21 cellular contexts compared by ENCODE assay signal in genomic region chr5:36957953-36958559, GRCh38.
"Had no signal": no experiment of that assay in that cellular context is flagged by ENCODE, and none has a peak within 500 bp of the region (broad histone marks: within the 10 kb centered on the region; RNA-seq: fewer than 3 reads in every experiment).

No MANE protein-coding gene starts in this region.

- H3K4me3 ChIP-seq: gastroesophageal sphincter, heart left ventricle, left ventricle myocardium inferior, prostate gland, right atrium auricular region, thyroid gland had no signal

- H3K4me1 ChIP-seq: prostate gland had no signal

- H3K36me3 ChIP-seq: prostate gland had no signal

- H3K36me3 Mint-ChIP-seq: natural killer cell had no signal

- H3K27me3 ChIP-seq: gastroesophageal sphincter, heart left ventricle, right atrium auricular region, thyroid gland had no signal

- FAIRE-seq: endothelial cell of umbilical vein had no signal

- ATAC-seq: activated CD4-positive, CD25-positive, alpha-beta regulatory T cell treated with anti-CD3 and anti-CD28 coated beads, Interleukin-2, amount 50 U/mL, for 24 hours; activated naive CD8-positive, alpha-beta T cell treated with anti-CD3 and anti-CD28 coated beads, Interleukin-2, amount 50 U/mL, for 24 hours; activated T-cell treated with anti-CD3 and anti-CD28 coated beads, Interleukin-2, amount 50 U/mL, for 72 hours; esophagus mucosa; gastroesophageal sphincter; natural killer cell had no signal

- H3K27ac ChIP-seq: gastroesophageal sphincter, heart left ventricle, left ventricle myocardium inferior, prostate gland, right atrium auricular region, thyroid gland, VCaP had no signal

- H3K27me3 Mint-ChIP-seq: activated CD4-positive, alpha-beta memory T cell treated with anti-CD3 and anti-CD28 coated beads, Interleukin-2, amount 10 ng/mL, durations not matched to agents 7 days and 5 days; activated CD4-positive, alpha-beta T cell treated with anti-CD3 and anti-CD28 coated beads, Interleukin-2, amount 10 ng/mL, durations not matched to agents 24 days and 14 days; activated naive CD8-positive, alpha-beta T cell treated with anti-CD3 and anti-CD28 coated beads, Interleukin-2, amount 50 U/mL, for 24 hours had no signal

- H3K4me1 Mint-ChIP-seq: activated CD4-positive, alpha-beta memory T cell treated with anti-CD3 and anti-CD28 coated beads, Interleukin-2, amount 10 ng/mL, durations not matched to agents 7 days and 5 days; activated CD4-positive, alpha-beta T cell treated with anti-CD3 and anti-CD28 coated beads, Interleukin-2, amount 10 ng/mL, durations not matched to agents 24 days and 14 days had no signal

- H3K27ac Mint-ChIP-seq: activated CD4-positive, alpha-beta memory T cell treated with anti-CD3 and anti-CD28 coated beads, Interleukin-2, amount 10 ng/mL, durations not matched to agents 7 days and 5 days; activated CD4-positive, alpha-beta T cell treated with anti-CD3 and anti-CD28 coated beads, Interleukin-2, amount 10 ng/mL, durations not matched to agents 24 days and 14 days; activated naive CD8-positive, alpha-beta T cell treated with anti-CD3 and anti-CD28 coated beads, Interleukin-2, amount 50 U/mL, for 24 hours; activated T-cell treated with anti-CD3 and anti-CD28 coated beads, Interleukin-2, amount 50 U/mL, for 72 hours; mesothelial cell of epicardium; natural killer cell had no signal

- DNase-seq: activated CD4-positive, alpha-beta memory T cell treated with anti-CD3 and anti-CD28 coated beads, Interleukin-2, amount 10 ng/mL, durations not matched to agents 7 days and 5 days; activated CD4-positive, alpha-beta T cell treated with anti-CD3 and anti-CD28 coated beads, Interleukin-2, amount 10 ng/mL, durations not matched to agents 24 days and 14 days; activated effector memory CD4-positive, alpha-beta T cell treated with anti-CD3 and anti-CD28 coated beads, Interleukin-2, amount 50 U/mL, for 16 hours; activated naive CD4-positive, alpha-beta T cell treated with anti-CD3 and anti-CD28 coated beads, Interleukin-2, amount 50 U/mL, for 16 hours; activated naive CD8-positive, alpha-beta T cell treated with anti-CD3 and anti-CD28 coated beads, Interleukin-2, amount 50 U/mL, for 24 hours; activated T-cell treated with anti-CD3 and anti-CD28 coated beads, Interleukin-2, amount 50 U/mL, for 72 hours; effector memory CD4-positive, alpha-beta T cell; heart left ventricle; left ventricle myocardium inferior; natural killer cell; stimulated activated CD4-positive, alpha-beta T cell treated with anti-CD3 and anti-CD28 coated beads, Interleukin-4, amount 100 ng/mL, for 24 hours; stimulated activated naive CD4-positive, alpha-beta T cell treated with Interleukin-2 at 50 U/mL for 16 hours; thyroid gland had no signal

- H3K9me3 Mint-ChIP-seq: activated CD4-positive, alpha-beta memory T cell treated with anti-CD3 and anti-CD28 coated beads, Interleukin-2, amount 10 ng/mL, durations not matched to agents 7 days and 5 days; activated CD4-positive, alpha-beta T cell treated with anti-CD3 and anti-CD28 coated beads, Interleukin-2, amount 10 ng/mL, durations not matched to agents 24 days and 14 days; activated naive CD8-positive, alpha-beta T cell treated with anti-CD3 and anti-CD28 coated beads, Interleukin-2, amount 50 U/mL, for 24 hours; activated T-cell treated with anti-CD3 and anti-CD28 coated beads, Interleukin-2, amount 50 U/mL, for 72 hours; mesothelial cell of epicardium; natural killer cell had no signal

- H3K9me3 ChIP-seq: gastroesophageal sphincter, heart left ventricle, left ventricle myocardium inferior, prostate gland, right atrium auricular region, thyroid gland had no signal

- H3K4me3 Mint-ChIP-seq: activated CD4-positive, alpha-beta memory T cell treated with anti-CD3 and anti-CD28 coated beads, Interleukin-2, amount 10 ng/mL, durations not matched to agents 7 days and 5 days; activated CD4-positive, alpha-beta T cell treated with anti-CD3 and anti-CD28 coated beads, Interleukin-2, amount 10 ng/mL, durations not matched to agents 24 days and 14 days; activated naive CD8-positive, alpha-beta T cell treated with anti-CD3 and anti-CD28 coated beads, Interleukin-2, amount 50 U/mL, for 24 hours; activated T-cell treated with anti-CD3 and anti-CD28 coated beads, Interleukin-2, amount 50 U/mL, for 72 hours; mesothelial cell of epicardium; natural killer cell had no signal
